In the genomic region with DNA sequence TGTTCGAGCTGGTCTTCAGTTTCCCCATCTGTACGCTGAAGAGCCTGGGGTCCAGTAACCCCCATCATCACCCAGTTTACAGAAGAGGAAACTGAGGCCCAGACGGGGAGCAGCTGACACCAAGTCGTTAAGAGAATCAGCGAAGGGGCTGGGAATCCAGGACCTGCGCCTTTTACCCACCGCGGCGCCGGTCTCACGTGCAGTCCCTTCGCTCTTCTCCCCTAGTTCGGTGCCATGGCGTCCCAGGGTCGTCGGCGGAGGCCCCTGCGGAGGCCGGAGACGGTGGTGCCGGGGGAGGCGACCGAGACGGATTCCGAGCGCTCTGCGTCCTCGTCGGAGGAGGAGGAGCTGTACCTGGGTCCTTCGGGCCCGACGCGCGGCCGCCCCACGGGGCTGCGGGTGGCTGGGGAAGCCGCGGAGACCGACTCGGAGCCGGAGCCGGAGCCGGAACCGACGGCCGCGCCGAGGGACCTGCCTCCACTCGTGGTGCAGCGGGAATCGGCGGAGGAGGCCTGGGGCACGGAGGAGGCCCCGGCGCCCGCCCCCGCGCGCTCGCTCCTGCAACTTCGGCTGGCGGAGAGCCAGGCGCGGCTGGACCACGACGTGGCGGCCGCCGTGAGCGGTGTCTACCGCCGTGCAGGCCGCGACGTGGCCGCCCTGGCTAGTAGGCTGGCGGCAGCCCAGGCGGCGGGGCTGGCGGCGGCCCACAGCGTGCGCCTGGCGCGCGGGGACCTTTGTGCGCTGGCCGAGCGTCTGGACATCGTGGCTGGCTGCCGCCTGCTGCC, we compare ENCODE assay signal across 1 cellular context.
TF ChIP-seq lines count a peak whose summit lies in the region.

No MANE protein-coding gene starts in this region.

TF ChIP-seq in HEK293, 187 proteins besides CTCF, POLR2A, EP300 and RAD21 (continued from another document):
- TF ChIP-seq, protein P1, sequence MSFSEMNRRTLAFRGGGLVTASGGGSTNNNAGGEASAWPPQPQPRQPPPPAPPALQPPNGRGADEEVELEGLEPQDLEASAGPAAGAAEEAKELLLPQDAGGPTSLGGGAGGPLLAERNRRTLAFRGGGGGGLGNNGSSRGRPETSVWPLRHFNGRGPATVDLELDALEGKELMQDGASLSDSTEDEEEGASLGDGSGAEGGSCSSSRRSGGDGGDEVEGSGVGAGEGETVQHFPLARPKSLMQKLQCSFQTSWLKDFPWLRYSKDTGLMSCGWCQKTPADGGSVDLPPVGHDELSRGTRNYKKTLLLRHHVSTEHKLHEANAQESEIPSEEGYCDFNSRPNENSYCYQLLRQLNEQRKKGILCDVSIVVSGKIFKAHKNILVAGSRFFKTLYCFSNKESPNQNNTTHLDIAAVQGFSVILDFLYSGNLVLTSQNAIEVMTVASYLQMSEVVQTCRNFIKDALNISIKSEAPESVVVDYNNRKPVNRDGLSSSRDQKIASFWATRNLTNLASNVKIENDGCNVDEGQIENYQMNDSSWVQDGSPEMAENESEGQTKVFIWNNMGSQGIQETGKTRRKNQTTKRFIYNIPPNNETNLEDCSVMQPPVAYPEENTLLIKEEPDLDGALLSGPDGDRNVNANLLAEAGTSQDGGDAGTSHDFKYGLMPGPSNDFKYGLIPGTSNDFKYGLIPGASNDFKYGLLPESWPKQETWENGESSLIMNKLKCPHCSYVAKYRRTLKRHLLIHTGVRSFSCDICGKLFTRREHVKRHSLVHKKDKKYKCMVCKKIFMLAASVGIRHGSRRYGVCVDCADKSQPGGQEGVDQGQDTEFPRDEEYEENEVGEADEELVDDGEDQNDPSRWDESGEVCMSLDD (tag by site-specific recombination; IDR thresholded peaks at IDR 0.05), result 0 out of 2 replicates have a peak, but pooled peaks have one; percentile 38
- no peak for TF ChIP-seq ZNF214 (tag by site-specific recombination; IDR thresholded peaks at IDR 0.05; ENCODE audit: borderline replicate concordance)
- TF ChIP-seq, protein P2, sequence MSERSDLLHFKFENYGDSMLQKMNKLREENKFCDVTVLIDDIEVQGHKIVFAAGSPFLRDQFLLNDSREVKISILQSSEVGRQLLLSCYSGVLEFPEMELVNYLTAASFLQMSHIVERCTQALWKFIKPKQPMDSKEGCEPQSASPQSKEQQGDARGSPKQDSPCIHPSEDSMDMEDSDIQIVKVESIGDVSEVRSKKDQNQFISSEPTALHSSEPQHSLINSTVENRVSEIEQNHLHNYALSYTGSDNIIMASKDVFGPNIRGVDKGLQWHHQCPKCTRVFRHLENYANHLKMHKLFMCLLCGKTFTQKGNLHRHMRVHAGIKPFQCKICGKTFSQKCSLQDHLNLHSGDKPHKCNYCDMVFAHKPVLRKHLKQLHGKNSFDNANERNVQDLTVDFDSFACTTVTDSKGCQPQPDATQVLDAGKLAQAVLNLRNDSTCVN (tag by site-specific recombination; optimal IDR thresholded peaks at IDR 0.05), result peak; percentile 69
- TF ChIP-seq ZNF335 (tag by site-specific recombination; conservative IDR thresholded peaks at IDR 0.05), result peak; percentile 90
- 0 out of 2 replicates have a peak, but pooled peaks have one; percentile 6 for TF ChIP-seq KLF10 (tag by site-specific recombination; IDR thresholded peaks at IDR 0.05)
- 0 out of 2 replicates have a peak, but pooled peaks have one; percentile 18 for TF ChIP-seq ZNF24 (tag by site-specific recombination; IDR thresholded peaks at IDR 0.05)
- no peak for TF ChIP-seq ZNF701 (tag by site-specific recombination; IDR thresholded peaks at IDR 0.05)
- TF ChIP-seq ZNF266 (tag by site-specific recombination; IDR thresholded peaks at IDR 0.05; ENCODE audit: low read depth), result no peak
- peak; percentile 68 for TF ChIP-seq ZFHX2 (tag by site-specific recombination; conservative IDR thresholded peaks at IDR 0.05)
- TF ChIP-seq ZNF501 (tag by site-specific recombination; IDR thresholded peaks at IDR 0.05), result peak; percentile 26; the same call in 1 of the 2 replicates
- no peak for TF ChIP-seq ZSCAN30 (tag by site-specific recombination; IDR thresholded peaks at IDR 0.05)
- TF ChIP-seq, protein P3, sequence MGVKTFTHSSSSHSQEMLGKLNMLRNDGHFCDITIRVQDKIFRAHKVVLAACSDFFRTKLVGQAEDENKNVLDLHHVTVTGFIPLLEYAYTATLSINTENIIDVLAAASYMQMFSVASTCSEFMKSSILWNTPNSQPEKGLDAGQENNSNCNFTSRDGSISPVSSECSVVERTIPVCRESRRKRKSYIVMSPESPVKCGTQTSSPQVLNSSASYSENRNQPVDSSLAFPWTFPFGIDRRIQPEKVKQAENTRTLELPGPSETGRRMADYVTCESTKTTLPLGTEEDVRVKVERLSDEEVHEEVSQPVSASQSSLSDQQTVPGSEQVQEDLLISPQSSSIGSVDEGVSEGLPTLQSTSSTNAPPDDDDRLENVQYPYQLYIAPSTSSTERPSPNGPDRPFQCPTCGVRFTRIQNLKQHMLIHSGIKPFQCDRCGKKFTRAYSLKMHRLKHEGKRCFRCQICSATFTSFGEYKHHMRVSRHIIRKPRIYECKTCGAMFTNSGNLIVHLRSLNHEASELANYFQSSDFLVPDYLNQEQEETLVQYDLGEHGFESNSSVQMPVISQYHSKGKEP (tag by site-specific recombination; IDR thresholded peaks at IDR 0.05), result peak; percentile 38; the same call in 1 of the 2 replicates
- TF ChIP-seq ZNF394 (tag by site-specific recombination; IDR thresholded peaks at IDR 0.05; ENCODE audit: borderline replicate concordance), result peak; percentile 48; the same call in 1 of the 2 replicates
- TF ChIP-seq ZNF561 (tag by site-specific recombination; IDR thresholded peaks at IDR 0.05; ENCODE audit: borderline replicate concordance), result peak; percentile 21; the same call in 1 of the 2 replicates
- TF ChIP-seq KLF7 (tag by site-specific recombination; IDR thresholded peaks at IDR 0.05; ENCODE audit: borderline replicate concordance), result no peak
- peak; percentile 78; the same call in 1 of the 2 replicates for TF ChIP-seq ZFP37 (tag by site-specific recombination; IDR thresholded peaks at IDR 0.05)
- TF ChIP-seq ZBTB48 (tag by site-specific recombination; IDR thresholded peaks at IDR 0.05), result peak; percentile 50; the same call in 1 of the 2 replicates
- TF ChIP-seq, protein P4, sequence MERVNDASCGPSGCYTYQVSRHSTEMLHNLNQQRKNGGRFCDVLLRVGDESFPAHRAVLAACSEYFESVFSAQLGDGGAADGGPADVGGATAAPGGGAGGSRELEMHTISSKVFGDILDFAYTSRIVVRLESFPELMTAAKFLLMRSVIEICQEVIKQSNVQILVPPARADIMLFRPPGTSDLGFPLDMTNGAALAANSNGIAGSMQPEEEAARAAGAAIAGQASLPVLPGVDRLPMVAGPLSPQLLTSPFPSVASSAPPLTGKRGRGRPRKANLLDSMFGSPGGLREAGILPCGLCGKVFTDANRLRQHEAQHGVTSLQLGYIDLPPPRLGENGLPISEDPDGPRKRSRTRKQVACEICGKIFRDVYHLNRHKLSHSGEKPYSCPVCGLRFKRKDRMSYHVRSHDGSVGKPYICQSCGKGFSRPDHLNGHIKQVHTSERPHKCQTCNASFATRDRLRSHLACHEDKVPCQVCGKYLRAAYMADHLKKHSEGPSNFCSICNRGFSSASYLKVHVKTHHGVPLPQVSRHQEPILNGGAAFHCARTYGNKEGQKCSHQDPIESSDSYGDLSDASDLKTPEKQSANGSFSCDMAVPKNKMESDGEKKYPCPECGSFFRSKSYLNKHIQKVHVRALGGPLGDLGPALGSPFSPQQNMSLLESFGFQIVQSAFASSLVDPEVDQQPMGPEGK (tag by site-specific recombination; IDR thresholded peaks at IDR 0.05), result peak; percentile 27; the same call in 1 of the 2 replicates
- TF ChIP-seq KLF1 (tag by site-specific recombination; IDR thresholded peaks at IDR 0.05), result 0 out of 2 replicates have a peak, but pooled peaks have one; percentile 0
- no peak for TF ChIP-seq ZNF830 (tag by site-specific recombination; IDR thresholded peaks at IDR 0.05; ENCODE audit: low read depth)
- TF ChIP-seq, protein P5, sequence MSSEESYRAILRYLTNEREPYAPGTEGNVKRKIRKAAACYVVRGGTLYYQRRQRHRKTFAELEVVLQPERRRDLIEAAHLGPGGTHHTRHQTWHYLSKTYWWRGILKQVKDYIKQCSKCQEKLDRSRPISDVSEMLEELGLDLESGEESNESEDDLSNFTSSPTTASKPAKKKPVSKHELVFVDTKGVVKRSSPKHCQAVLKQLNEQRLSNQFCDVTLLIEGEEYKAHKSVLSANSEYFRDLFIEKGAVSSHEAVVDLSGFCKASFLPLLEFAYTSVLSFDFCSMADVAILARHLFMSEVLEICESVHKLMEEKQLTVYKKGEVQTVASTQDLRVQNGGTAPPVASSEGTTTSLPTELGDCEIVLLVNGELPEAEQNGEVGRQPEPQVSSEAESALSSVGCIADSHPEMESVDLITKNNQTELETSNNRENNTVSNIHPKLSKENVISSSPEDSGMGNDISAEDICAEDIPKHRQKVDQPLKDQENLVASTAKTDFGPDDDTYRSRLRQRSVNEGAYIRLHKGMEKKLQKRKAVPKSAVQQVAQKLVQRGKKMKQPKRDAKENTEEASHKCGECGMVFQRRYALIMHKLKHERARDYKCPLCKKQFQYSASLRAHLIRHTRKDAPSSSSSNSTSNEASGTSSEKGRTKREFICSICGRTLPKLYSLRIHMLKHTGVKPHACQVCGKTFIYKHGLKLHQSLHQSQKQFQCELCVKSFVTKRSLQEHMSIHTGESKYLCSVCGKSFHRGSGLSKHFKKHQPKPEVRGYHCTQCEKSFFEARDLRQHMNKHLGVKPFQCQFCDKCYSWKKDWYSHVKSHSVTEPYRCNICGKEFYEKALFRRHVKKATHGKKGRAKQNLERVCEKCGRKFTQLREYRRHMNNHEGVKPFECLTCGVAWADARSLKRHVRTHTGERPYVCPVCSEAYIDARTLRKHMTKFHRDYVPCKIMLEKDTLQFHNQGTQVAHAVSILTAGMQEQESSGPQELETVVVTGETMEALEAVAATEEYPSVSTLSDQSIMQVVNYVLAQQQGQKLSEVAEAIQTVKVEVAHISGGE (tag by site-specific recombination; conservative IDR thresholded peaks at IDR 0.05; ENCODE audit: low read depth), result 0 out of 2 replicates have a peak, but pooled peaks have one; percentile 4
- TF ChIP-seq, protein P6, sequence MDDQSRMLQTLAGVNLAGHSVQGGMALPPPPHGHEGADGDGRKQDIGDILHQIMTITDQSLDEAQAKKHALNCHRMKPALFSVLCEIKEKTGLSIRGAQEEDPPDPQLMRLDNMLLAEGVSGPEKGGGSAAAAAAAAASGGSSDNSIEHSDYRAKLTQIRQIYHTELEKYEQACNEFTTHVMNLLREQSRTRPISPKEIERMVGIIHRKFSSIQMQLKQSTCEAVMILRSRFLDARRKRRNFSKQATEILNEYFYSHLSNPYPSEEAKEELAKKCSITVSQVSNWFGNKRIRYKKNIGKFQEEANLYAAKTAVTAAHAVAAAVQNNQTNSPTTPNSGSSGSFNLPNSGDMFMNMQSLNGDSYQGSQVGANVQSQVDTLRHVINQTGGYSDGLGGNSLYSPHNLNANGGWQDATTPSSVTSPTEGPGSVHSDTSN (CRISPR knock-in tag; IDR thresholded peaks at IDR 0.05), result 0 out of 2 replicates have a peak, but pooled peaks have one; percentile 62
- no peak for TF ChIP-seq ZNF184 (tag by site-specific recombination; IDR thresholded peaks at IDR 0.05)
- peak; percentile 84 for TF ChIP-seq ZNF777 (tag by site-specific recombination; IDR thresholded peaks at IDR 0.05; ENCODE audit: borderline replicate concordance)
- peak; percentile 62; the same call in 1 of the 2 replicates for TF ChIP-seq ZNF660 (tag by site-specific recombination; IDR thresholded peaks at IDR 0.05)
